In the genomic region with DNA sequence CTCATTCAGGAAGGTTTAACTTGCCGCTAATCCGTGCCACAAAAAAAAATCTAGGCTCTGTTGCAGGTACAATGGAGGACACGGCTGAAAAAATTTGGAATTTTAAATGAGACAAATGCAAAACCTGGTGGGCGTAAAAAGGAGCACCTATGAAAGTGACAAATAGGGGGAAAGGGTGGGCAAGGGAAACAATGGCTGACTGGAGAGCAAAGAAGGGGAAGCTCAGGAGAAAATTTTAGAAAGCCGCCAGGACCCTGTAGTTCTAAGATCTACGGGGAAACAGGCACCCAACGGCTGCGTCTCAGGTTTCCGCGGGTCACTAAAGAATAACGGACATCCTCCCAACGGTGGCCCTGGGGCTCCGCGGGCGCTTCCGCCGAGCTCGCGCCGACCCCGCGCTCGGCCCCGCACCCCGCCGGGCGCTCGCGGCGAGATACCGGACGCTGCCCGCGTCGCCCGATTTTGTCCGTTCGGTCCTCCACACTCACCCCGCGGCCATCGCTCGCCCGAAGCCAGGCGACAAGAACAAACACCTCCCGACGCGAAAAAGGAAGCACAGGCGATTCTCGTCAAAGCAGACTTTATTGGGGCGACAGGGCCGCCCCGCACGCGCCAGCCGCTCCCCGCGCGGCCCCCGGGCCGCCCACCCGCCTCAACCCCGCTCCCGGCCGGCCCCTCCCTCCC, we compare ENCODE assay signal across 8 cellular contexts.
DNase-seq lines count a peak whose midpoint lies in the region; ATAC-seq lines count a peak whose summit lies in the region.

No MANE protein-coding gene starts in this region.

- H3K4me3 ChIP-seq in HAP-1: peak overlapping the region; percentile 65

- no peaks in the 10 kb centered on the region for H3K9me3 Mint-ChIP-seq in dendritic cell treated with granulocyte-macrophage colony-stimulating factor and Interleukin-4, amounts not matched to agents 40 ng/mL and 50 ng/mL, for 4 days

- peak overlapping the region; percentile 91 for H3K27ac Mint-ChIP-seq in dendritic cell treated with granulocyte-macrophage colony-stimulating factor and Interleukin-4, amounts not matched to agents 40 ng/mL and 50 ng/mL, for 4 days

- H3K36me3 ChIP-seq in HAP-1 (replicated peaks): peaks cover 18% of the 10 kb centered on the region

- H3K27me3 Mint-ChIP-seq in dendritic cell treated with granulocyte-macrophage colony-stimulating factor and Interleukin-4, amounts not matched to agents 40 ng/mL and 50 ng/mL, for 4 days: no peaks in the 10 kb centered on the region

- H3K4me3 Mint-ChIP-seq in dendritic cell treated with granulocyte-macrophage colony-stimulating factor and Interleukin-4, amounts not matched to agents 40 ng/mL and 50 ng/mL, for 4 days: peak overlapping the region; percentile 92

- in situ Hi-C loops in HAP-1 (cut with MboI; ENCODE audit: low sequenced_read_pairs): no loop called here

- intact Hi-C loops in dendritic cell treated with granulocyte-macrophage colony-stimulating factor and Interleukin-4, amounts not matched to agents 40 ng/mL and 50 ng/mL, for 4 days (cut with micrococcal nuclease): loop anchor here (2.0 kb wide), 4 partner anchors 15 to 139 kb away; a partner anchor contains a TSS

- peak; percentile 8 to 11 for ATAC-seq in activated CD4-positive, CD25-positive, alpha-beta regulatory T cell treated with anti-CD3 and anti-CD28 coated beads, Interleukin-2, amount 50 U/mL, for 24 hours

- peaks cover 2% of the 10 kb centered on the region; the same call in 1 of the 2 replicates for H3K9me3 ChIP-seq in HAP-1

- peaks cover 72% of the 10 kb centered on the region for H3K36me3 Mint-ChIP-seq in dendritic cell treated with granulocyte-macrophage colony-stimulating factor and Interleukin-4, amounts not matched to agents 40 ng/mL and 50 ng/mL, for 4 days (ENCODE audit: low read depth)

- H3K4me1 ChIP-seq in HAP-1: peaks cover 15% of the 10 kb centered on the region

- H3K4me1 Mint-ChIP-seq in dendritic cell treated with granulocyte-macrophage colony-stimulating factor and Interleukin-4, amounts not matched to agents 40 ng/mL and 50 ng/mL, for 4 days (ENCODE audit: low read depth): peaks cover 53% of the 10 kb centered on the region

- H3K27me3 ChIP-seq in HAP-1 (ENCODE audit: low read depth): no peaks in the 10 kb centered on the region

- DNase-seq in EH (ENCODE audit: low read depth) (peak; percentile 68), HAP-1 (ENCODE audit: low spot score in 2 of 2) (peak; percentile 44 to 78), NCI-H2107 treated with DMSO at 0.1 percent for 48 hours (lab: John Stamatoyannopoulos, UW; ENCODE audit: unreplicated experiment) (peak; percentile 41), medulla oblongata (ENCODE audit: extremely low spot score) (peak; percentile 23), dedifferentiated amniotic fluid mesenchymal stem cell (ENCODE audit: extremely low spot score) (no peak)
- peak; percentile 39 for DNase-seq in stimulated activated naive CD4-positive, alpha-beta T cell treated with Interleukin-2 at 50 U/mL for 16 hours (lab: John Stamatoyannopoulos, UW)
